In genomic region chr7:128167791-128168666, GRCh38 we compare ENCODE assay signal across 9 cellular contexts.
DNase-seq lines count a peak whose midpoint lies in the region; ATAC-seq and TF ChIP-seq lines count a peak whose summit lies in the region.
"Had no signal": no experiment of that assay in that cellular context is flagged by ENCODE, and none has a peak within 500 bp of the region (broad histone marks: within the 10 kb centered on the region; RNA-seq: fewer than 3 reads in every experiment).

No MANE protein-coding gene starts in this region.

- H3K36me3 ChIP-seq in ascending aorta (no peaks in the 10 kb centered on the region), right lobe of liver (no peaks in the 10 kb centered on the region), stomach (no peaks in the 10 kb centered on the region)

- H3K4me3 ChIP-seq in ascending aorta (peak overlapping the region; percentile 53 to 61), right lobe of liver (peak overlapping the region in 2 of 3 donors; percentile 38 to 47), stomach (peak overlapping the region; percentile 39 to 65 (median 44))
- H3K4me3 ChIP-seq: lung had no signal

- TF ChIP-seq EP300 in stomach (IDR thresholded peaks at IDR 0.05) = no peak

- ATAC-seq in right lobe of liver (peak in 1 of 4 donors; percentile 14), GM21447 (IDR thresholded peaks at IDR 0.05; ENCODE audit: unreplicated experiment) (no peak), GM18861 (IDR thresholded peaks at IDR 0.05; ENCODE audit: unreplicated experiment) (no peak)

- DNase-seq in NCI-H82 (lab: John Stamatoyannopoulos, UW) = peak; percentile 27
- no peak for DNase-seq in NCI-H82 treated with DMSO at 0.1 percent for 48 hours (lab: John Stamatoyannopoulos, UW; ENCODE audit: unreplicated experiment)
- DNase-seq in ascending aorta (ENCODE audit: low spot score in 2 of 2) = no peak
- DNase-seq in right lobe of liver = no peak
- no peak for DNase-seq in stomach
- no peak for DNase-seq in NCI-H446 (lab: John Stamatoyannopoulos, UW)

- WGBS in right lobe of liver (ENCODE audit: insufficient coverage, low coverage, low lambda C conversion rate, missing lambda C conversion rate) = 3% methylated on average over 17 of the region's 59 CpGs
- 5 to 12% (median 7%) methylated on average over 32 to 59 of the region's 59 CpGs for WGBS in stomach, 5 donors

- TF ChIP-seq CTCF in ascending aorta (IDR thresholded peaks at IDR 0.05) (no peak), right lobe of liver (IDR thresholded peaks at IDR 0.05) (no peak), stomach (IDR thresholded peaks at IDR 0.05) (no peak)

- H3K27ac ChIP-seq in ascending aorta (no peak overlapping the region), right lobe of liver (no peak overlapping the region), stomach (no peak overlapping the region)

- no peaks in the 10 kb centered on the region for H3K9me3 ChIP-seq in ascending aorta
- H3K9me3 ChIP-seq in right lobe of liver = no peaks in the 10 kb centered on the region
- H3K9me3 ChIP-seq in stomach = no peaks in the 10 kb centered on the region

- peaks cover 15% of the 10 kb centered on the region for H3K27me3 ChIP-seq in ascending aorta
- H3K27me3 ChIP-seq in right lobe of liver = peaks cover 0 to 26% of the 10 kb centered on the region in 2 donors
- peaks cover 14 to 93% (median 55%) of the 10 kb centered on the region in 3 donors for H3K27me3 ChIP-seq in stomach

- TF ChIP-seq POLR2A in right lobe of liver (IDR thresholded peaks at IDR 0.05) = no peak
- TF ChIP-seq POLR2A in stomach (IDR thresholded peaks at IDR 0.05) = no peak

- intact Hi-C loops in ascending aorta (cut with DNase I) = no loop called here
- intact Hi-C loops in right lobe of liver (cut with DNase I) = no loop called here
- intact Hi-C loops in stomach (cut with DNase I; ENCODE audit: low total_unique reads) = no loop called here

- peaks cover 6 to 7% of the 10 kb centered on the region in 2 donors for H3K4me1 ChIP-seq in ascending aorta
- H3K4me1 ChIP-seq in right lobe of liver = peaks cover 0 to 19% (median 0%) of the 10 kb centered on the region in 4 donors
- H3K4me1 ChIP-seq in stomach = peaks cover 21 to 29% (median 26%) of the 10 kb centered on the region in 4 donors
